In the genomic region with DNA sequence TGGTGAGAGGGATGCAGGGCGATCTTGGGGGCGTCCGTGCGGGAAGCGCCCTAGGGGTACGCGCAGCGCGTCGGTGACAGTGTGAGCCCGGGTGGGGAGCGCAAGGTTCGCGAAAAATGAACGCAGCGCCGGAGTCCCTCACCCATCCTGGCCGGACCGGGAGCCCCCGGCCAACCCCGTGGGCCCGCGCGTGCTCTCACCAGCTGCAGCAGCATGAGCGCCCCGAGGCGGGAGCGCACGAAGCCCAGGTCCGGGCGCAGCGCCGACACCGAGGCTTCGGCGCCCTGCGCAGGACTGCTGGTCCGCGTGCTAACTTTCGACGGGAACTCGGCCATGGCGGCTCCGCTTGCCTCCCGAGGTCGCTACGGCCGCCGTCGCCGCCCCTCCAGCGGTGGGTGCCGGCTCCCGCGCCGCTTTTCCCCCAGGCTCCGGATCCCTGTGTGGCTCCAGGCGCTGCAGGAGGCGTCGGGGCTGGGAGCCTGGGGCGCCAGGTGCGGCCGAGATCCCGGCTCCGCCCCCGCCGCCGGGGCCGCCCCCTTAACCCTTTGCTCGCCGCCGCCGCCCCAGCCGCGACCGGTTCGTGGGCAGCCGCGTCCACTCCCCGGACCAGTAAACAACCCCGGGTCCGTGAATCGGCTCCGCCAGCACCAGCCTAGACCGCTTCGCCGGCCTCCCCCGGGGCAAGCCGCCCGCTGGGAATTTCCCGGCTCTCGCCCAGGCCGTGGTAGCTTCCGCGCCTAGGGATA, we compare ENCODE assay signal across 8 cellular contexts. TPM values are rescaled to one million over a fixed set of nuclear protein-coding genes. Genes with fewer than 3 reads are reported as not detected.
A peak's percentile ranks its signal among the peaks of the same experiment; 100 is the strongest.
DNase-seq lines count a peak whose midpoint lies in the region; ATAC-seq and TF ChIP-seq lines count a peak whose summit lies in the region.

A gene with protein sequence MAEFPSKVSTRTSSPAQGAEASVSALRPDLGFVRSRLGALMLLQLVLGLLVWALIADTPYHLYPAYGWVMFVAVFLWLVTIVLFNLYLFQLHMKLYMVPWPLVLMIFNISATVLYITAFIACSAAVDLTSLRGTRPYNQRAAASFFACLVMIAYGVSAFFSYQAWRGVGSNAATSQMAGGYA (minus strand): TSS at position 467 of the 746 bp plus-strand sequence. CDS start 132 bp downstream, at position 335.

- DNase-seq in Caki2 (ENCODE audit: low read depth) (peak; percentile 67), HuH-7 (ENCODE audit: low spot score) (peak; percentile 84), lower lobe of right lung (peak; percentile 69)
- DNase-seq in activated CD4-positive, alpha-beta T cell treated with anti-CD3 and anti-CD28 coated beads, Interleukin-2, amount 50 U/mL, for 4 hours, result peak; percentile 22 to 26

- no peaks in the 10 kb centered on the region for H3K36me3 Mint-ChIP-seq in stimulated activated memory B cell treated with anti-CD40 and anti-IgM and Interleukin-4, amounts not matched to agents 10 μg/mL and 1 μg/mL and 100 μg/mL, for 72 hours

- H3K27me3 Mint-ChIP-seq in stimulated activated memory B cell treated with anti-CD40 and anti-IgM and Interleukin-4, amounts not matched to agents 10 μg/mL and 1 μg/mL and 100 μg/mL, for 72 hours, result peaks cover 31% of the 10 kb centered on the region

- H3K4me3 Mint-ChIP-seq in stimulated activated memory B cell treated with anti-CD40 and anti-IgM and Interleukin-4, amounts not matched to agents 10 μg/mL and 1 μg/mL and 100 μg/mL, for 72 hours, result peak within 1 kb of the TSS; percentile 76

- no peaks in the 10 kb centered on the region for H3K9me3 ChIP-seq in ectodermal cell (ENCODE audit: control insufficient read depth, low read length)
- no peaks in the 10 kb centered on the region for H3K9me3 ChIP-seq in lower lobe of right lung

- H3K36me3 ChIP-seq in ectodermal cell (ENCODE audit: control insufficient read depth, insufficient read depth, low read length) (no peaks in the 10 kb centered on the region), lower lobe of right lung (no peaks in the 10 kb centered on the region)

- ATAC-seq in lower lobe of right lung, result peak; percentile 90 to 93
- ATAC-seq in stimulated activated memory B cell treated with anti-CD40 and anti-IgM and Interleukin-4, amounts not matched to agents 10 μg/mL and 1 μg/mL and 100 μg/mL, for 72 hours, result peak; percentile 47
- no peak for ATAC-seq in HG03139 (IDR thresholded peaks at IDR 0.05; ENCODE audit: unreplicated experiment)
- no peak for ATAC-seq in HG03039 (IDR thresholded peaks at IDR 0.05; ENCODE audit: unreplicated experiment)

- H3K27ac ChIP-seq in ectodermal cell (ENCODE audit: insufficient read depth, low read depth, low read length, poor library complexity, severe bottlenecking) (no peak within 1 kb of the TSS), lower lobe of right lung (peak within 1 kb of the TSS; percentile 86)

- intact Hi-C loops in lower lobe of right lung (cut with DNase I), result no loop called here

- H3K27me3 ChIP-seq in ectodermal cell (ENCODE audit: control insufficient read depth, insufficient read depth, low read length, poor library complexity, severe bottlenecking) (peaks cover 39% of the 10 kb centered on the region), lower lobe of right lung (ENCODE audit: low read depth) (peaks cover 16% of the 10 kb centered on the region)

- H3K27ac Mint-ChIP-seq in stimulated activated memory B cell treated with anti-CD40 and anti-IgM and Interleukin-4, amounts not matched to agents 10 μg/mL and 1 μg/mL and 100 μg/mL, for 72 hours, result no peak within 1 kb of the TSS

- H3K4me1 ChIP-seq in ectodermal cell (ENCODE audit: control insufficient read depth, insufficient read depth, low read length) (peaks cover 6% of the 10 kb centered on the region), lower lobe of right lung (peaks cover 34% of the 10 kb centered on the region)

- in situ Hi-C loops in Caki2 (cut with HindIII; ENCODE audit: low pct_unique_long_range_greater_than_20kb, low sequenced_read_pairs), result no loop called here

- peak within 1 kb of the TSS; percentile 36 for H3K4me3 ChIP-seq in ectodermal cell (ENCODE audit: insufficient read depth, low read depth, low read length)
- peak within 1 kb of the TSS; percentile 73 for H3K4me3 ChIP-seq in lower lobe of right lung

- TF ChIP-seq CTCF in lower lobe of right lung (IDR thresholded peaks at IDR 0.05), result no peak

- no peaks in the 10 kb centered on the region for H3K9me3 Mint-ChIP-seq in stimulated activated memory B cell treated with anti-CD40 and anti-IgM and Interleukin-4, amounts not matched to agents 10 μg/mL and 1 μg/mL and 100 μg/mL, for 72 hours

- 1 to 2% methylated on average over 95 of the region's 95 CpGs for WGBS in ectodermal cell, 2 experiments

- peaks cover 14% of the 10 kb centered on the region for H3K4me1 Mint-ChIP-seq in stimulated activated memory B cell treated with anti-CD40 and anti-IgM and Interleukin-4, amounts not matched to agents 10 μg/mL and 1 μg/mL and 100 μg/mL, for 72 hours

RNA-seq across cellular contexts. Expression of the gene that starts here (rescaled TPM):
- total RNA-seq in Caki2 (2014; rRNA removed; shearing (Covaris generic); ENCODE audit: low replicate concordance), result 17.0 and 21.3 TPM in 2 replicates
- polyA plus RNA-seq in ectodermal cell (2013, experiment 1 of 4), result 0.57 TPM
- polyA plus RNA-seq in ectodermal cell (2013, experiment 2 of 4), result 0.96 TPM
- polyA plus RNA-seq in ectodermal cell (2013, experiment 3 of 4), result 1.3 TPM
- polyA plus RNA-seq in ectodermal cell (2013, experiment 4 of 4), result 1.7 TPM
- 77.5 TPM for total RNA-seq in lower lobe of right lung

Comparison
In these comparisons a context has a peak if more than half of its experiments do, and no peak if none do; other contexts are left out.
1. DNase-seq: peak in every context shown above with its lines; median percentile 84 in HuH-7; 69 in lower lobe of right lung; 67 in Caki2; 24 in activated CD4-positive, alpha-beta T cell treated with anti-CD3 and anti-CD28 coated beads, Interleukin-2, amount 50 U/mL, for 4 hours.
2. ATAC-seq: peak in lower lobe of right lung (2 of 2) and stimulated activated memory B cell treated with anti-CD40 and anti-IgM and Interleukin-4, amounts not matched to agents 10 μg/mL and 1 μg/mL and 100 μg/mL, for 72 hours (single experiment); none in HG03139 (single experiment) and HG03039 (single experiment).